Comparison of ENCODE assay signal across 14 cellular contexts in the genomic region with DNA sequence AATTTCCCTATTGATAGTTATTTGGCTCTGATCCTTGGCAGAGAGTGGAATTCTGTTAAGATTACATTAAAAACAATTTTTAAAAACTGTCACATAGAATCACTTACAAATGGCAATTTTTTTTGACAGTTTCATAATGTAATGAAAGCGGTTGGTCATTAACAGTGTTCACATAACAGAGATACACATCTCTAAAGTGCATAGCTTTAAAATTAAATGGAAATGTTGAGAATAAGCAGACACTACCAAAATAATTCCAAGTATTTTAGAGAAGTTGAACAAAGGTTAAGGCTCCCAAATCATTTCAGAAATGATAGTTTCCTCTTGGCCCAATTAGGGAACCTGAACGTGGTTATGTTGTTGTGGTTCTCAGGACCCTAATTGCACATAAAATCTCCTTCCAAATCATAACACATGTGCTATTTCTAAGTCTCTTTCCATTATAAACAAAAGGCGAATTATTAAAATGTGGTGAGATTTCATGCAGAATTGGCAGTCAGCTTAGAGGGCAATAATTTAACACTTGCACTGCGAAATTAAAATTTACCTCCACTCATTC.
"Had no signal": no experiment of that assay in that cellular context is flagged by ENCODE, and none has a peak within 500 bp of the region (broad histone marks: within the 10 kb centered on the region; RNA-seq: fewer than 3 reads in every experiment).

No MANE protein-coding gene starts in this region.

- H3K4me3 Mint-ChIP-seq: activated naive CD8-positive, alpha-beta T cell treated with anti-CD3 and anti-CD28 coated beads, Interleukin-2, amount 10 ng/mL, durations not matched to agents 7 days and 5 days; activated T-cell treated with anti-CD3 and anti-CD28 coated beads, Interleukin-2, amount 50 U/mL, for 4 hours; central memory CD8-positive, alpha-beta T cell; dendritic cell treated with granulocyte-macrophage colony-stimulating factor and Interleukin-4, amounts not matched to agents 40 ng/mL and 50 ng/mL, for 4 days; effector memory CD8-positive, alpha-beta T cell; immature natural killer cell had no signal

- H3K9me3 Mint-ChIP-seq: dendritic cell treated with granulocyte-macrophage colony-stimulating factor and Interleukin-4, amounts not matched to agents 40 ng/mL and 50 ng/mL, for 4 days had no signal

- H3K27ac ChIP-seq: pancreas, skin epidermis, thyroid gland, vagina had no signal

- H3K4me1 ChIP-seq: pancreas, thyroid gland had no signal

- H3K27me3 Mint-ChIP-seq: activated naive CD8-positive, alpha-beta T cell treated with anti-CD3 and anti-CD28 coated beads, Interleukin-2, amount 10 ng/mL, durations not matched to agents 7 days and 5 days; central memory CD8-positive, alpha-beta T cell; dendritic cell treated with granulocyte-macrophage colony-stimulating factor and Interleukin-4, amounts not matched to agents 40 ng/mL and 50 ng/mL, for 4 days; effector memory CD8-positive, alpha-beta T cell had no signal

- H3K4me3 ChIP-seq: pancreas, skin epidermis, thyroid gland, vagina had no signal

- H3K36me3 ChIP-seq: pancreas, thyroid gland, vagina had no signal

- ATAC-seq: activated T-cell treated with anti-CD3 and anti-CD28 coated beads, Interleukin-2, amount 50 U/mL, for 4 hours; effector memory CD8-positive, alpha-beta T cell; pancreas had no signal

- H3K36me3 Mint-ChIP-seq: activated naive CD8-positive, alpha-beta T cell treated with anti-CD3 and anti-CD28 coated beads, Interleukin-2, amount 10 ng/mL, durations not matched to agents 7 days and 5 days; immature natural killer cell had no signal

- H3K9me3 ChIP-seq: pancreas, thyroid gland, vagina had no signal

- FAIRE-seq: pancreas had no signal

- DNase-seq: activated CD4-positive, alpha-beta T cell treated with anti-CD3 and anti-CD28 coated beads for 1 hour; activated CD4-positive, alpha-beta T cell treated with anti-CD3 and anti-CD28 coated beads, Interleukin-2, amount 50 U/mL, for 48 hours; activated gamma-delta T cell treated with Interleukin-2 at 50 U/mL for 16 hours; activated naive CD8-positive, alpha-beta T cell treated with anti-CD3 and anti-CD28 coated beads, Interleukin-2, amount 10 ng/mL, durations not matched to agents 7 days and 5 days; activated T-cell treated with anti-CD3 and anti-CD28 coated beads, Interleukin-2, amount 50 U/mL, for 4 hours; effector memory CD8-positive, alpha-beta T cell; immature natural killer cell; left cardiac atrium; pancreas; thyroid gland had no signal

- H3K27me3 ChIP-seq: pancreas, thyroid gland, vagina had no signal

- H3K27ac Mint-ChIP-seq: activated naive CD8-positive, alpha-beta T cell treated with anti-CD3 and anti-CD28 coated beads, Interleukin-2, amount 10 ng/mL, durations not matched to agents 7 days and 5 days; dendritic cell treated with granulocyte-macrophage colony-stimulating factor and Interleukin-4, amounts not matched to agents 40 ng/mL and 50 ng/mL, for 4 days; effector memory CD8-positive, alpha-beta T cell; immature natural killer cell had no signal

- H3K4me1 Mint-ChIP-seq: activated naive CD8-positive, alpha-beta T cell treated with anti-CD3 and anti-CD28 coated beads, Interleukin-2, amount 10 ng/mL, durations not matched to agents 7 days and 5 days; central memory CD8-positive, alpha-beta T cell; immature natural killer cell had no signal
